21 cellular contexts compared by ENCODE assay signal in the genomic region with DNA sequence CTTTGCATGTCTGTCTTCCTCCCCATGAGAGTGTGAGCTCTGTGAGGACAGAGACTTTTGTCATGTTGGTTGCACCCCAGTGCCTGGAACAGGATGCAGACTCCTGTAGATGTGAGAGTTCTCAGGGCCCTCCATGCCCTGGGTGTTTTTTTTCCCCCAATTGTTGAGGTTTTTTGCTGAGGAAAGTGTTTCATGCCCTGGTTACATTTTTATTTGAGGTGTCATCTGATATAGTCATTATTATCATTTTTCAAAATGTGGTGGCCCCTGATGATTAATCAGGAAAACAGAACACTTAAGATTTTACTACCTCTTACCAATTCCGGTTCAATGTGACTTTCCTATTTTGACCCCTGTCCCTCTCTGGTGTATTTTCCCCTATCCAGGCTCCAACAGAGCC. TPM values are rescaled to one million over a fixed set of nuclear protein-coding genes. Genes with fewer than 3 reads are reported as not detected.
"Had no signal": no experiment of that assay in that cellular context is flagged by ENCODE, and none has a peak within 500 bp of the region (broad histone marks: within the 10 kb centered on the region; RNA-seq: fewer than 3 reads in every experiment).

No MANE protein-coding gene starts in this region.

RNA-seq across cellular contexts. Expression of gene PSG6, which starts 0.8 kb away (rescaled TPM):
- total RNA-seq: natural killer cell, occipital lobe, osteocyte, pancreas, posterior vena cava, prostate gland, pulmonary artery endothelial cell, right atrium auricular region, sciatic nerve, skeletal muscle tissue, stomach, subcutaneous adipose tissue, temporal lobe, thoracic aorta, thyroid gland, tibial nerve, upper lobe of left lung, ureter, vagina had no signal
- polyA plus RNA-seq: neural cell, pancreas, small intestine, stomach had no signal

RNA-seq across cellular contexts. Expression of gene PSG7, which starts 20.1 kb away (rescaled TPM):
- total RNA-seq: natural killer cell, occipital lobe, osteocyte, pancreas, posterior vena cava, prostate gland, pulmonary artery endothelial cell, right atrium auricular region, sciatic nerve, skeletal muscle tissue, stomach, subcutaneous adipose tissue, temporal lobe, thoracic aorta, thyroid gland, tibial nerve, upper lobe of left lung, ureter, vagina had no signal
- polyA plus RNA-seq: neural cell, pancreas, small intestine, stomach had no signal

RNA-seq across cellular contexts. Expression of gene PSG1, which starts 37.4 kb away (rescaled TPM):
- total RNA-seq: natural killer cell, occipital lobe, osteocyte, pancreas, posterior vena cava, prostate gland, right atrium auricular region, sciatic nerve, skeletal muscle tissue, stomach, temporal lobe, thoracic aorta, tibial nerve, upper lobe of left lung, ureter, vagina had no signal
- polyA plus RNA-seq: neural cell, pancreas, small intestine, stomach had no signal
